Comparison of ENCODE assay signal across 1 cellular context in the genomic region with DNA sequence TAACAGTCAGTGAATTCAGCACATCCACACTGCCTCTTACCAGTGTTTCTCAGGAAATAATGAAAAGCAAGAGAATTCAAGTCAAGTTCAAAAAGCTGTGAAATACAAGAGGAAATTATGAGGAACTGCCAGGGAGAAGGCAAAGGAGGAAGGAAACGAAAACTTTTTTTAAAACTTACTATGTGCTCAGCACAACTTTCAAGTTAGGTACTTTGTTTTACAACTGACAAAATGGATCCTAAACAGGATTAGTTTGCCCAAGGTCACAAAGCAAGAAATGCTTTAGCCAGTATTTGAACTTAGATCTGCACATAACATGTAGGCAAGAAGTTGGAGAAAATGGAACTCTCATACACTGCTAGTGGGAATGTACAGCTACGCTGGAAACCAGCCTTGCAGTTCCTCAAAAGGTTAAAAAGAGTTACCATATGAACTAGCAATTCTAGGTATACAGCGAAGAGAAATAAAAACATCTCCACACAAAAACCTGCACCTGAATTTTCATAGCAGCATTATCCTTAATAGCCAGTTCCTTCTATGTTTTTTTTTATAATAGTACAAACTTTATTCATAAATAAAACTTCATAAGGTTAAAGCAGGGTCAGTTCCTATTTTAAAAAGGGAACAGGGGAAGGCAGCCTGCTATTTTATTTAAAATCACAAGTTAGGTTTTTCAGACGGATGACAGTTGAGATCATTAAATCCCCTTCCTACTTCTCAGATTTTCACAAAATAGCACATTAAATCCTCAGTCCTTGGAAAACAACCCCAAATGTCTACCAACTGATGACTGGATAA.
TF ChIP-seq lines count a peak whose summit lies in the region.

No MANE protein-coding gene starts in this region.

TF ChIP-seq in SK-N-SH treated with all-trans-retinoic acid at 6 μM for 48 hours, 23 proteins besides CTCF, POLR2A, EP300 and RAD21 (continued from another document):
- TF ChIP-seq TCF4 (CRISPR knock-in tag; IDR thresholded peaks at IDR 0.05; ENCODE audit: borderline replicate concordance) = no peak
- no peak for TF ChIP-seq ZC3H10 (CRISPR knock-in tag; IDR thresholded peaks at IDR 0.05)
- TF ChIP-seq ZFP3 (CRISPR knock-in tag; IDR thresholded peaks at IDR 0.05) = no peak
- TF ChIP-seq CSDC2 (CRISPR knock-in tag; IDR thresholded peaks at IDR 0.05) = no peak
- TF ChIP-seq TSHZ2 (CRISPR knock-in tag; IDR thresholded peaks at IDR 0.05) = no peak
- no peak for TF ChIP-seq BACH2 (CRISPR knock-in tag; IDR thresholded peaks at IDR 0.05; ENCODE audit: borderline replicate concordance)
- TF ChIP-seq ZFP30 (CRISPR knock-in tag; IDR thresholded peaks at IDR 0.05) = no peak
- no peak for TF ChIP-seq PPARA (CRISPR knock-in tag; IDR thresholded peaks at IDR 0.05; ENCODE audit: borderline replicate concordance)
- TF ChIP-seq ZNF8 (CRISPR knock-in tag; IDR thresholded peaks at IDR 0.05) = no peak
TF ChIP-seq in SK-N-SH treated with all-trans-retinoic acid at 6 μM for 48 hours: peak in this region for 0.
